9 cellular contexts compared by ENCODE assay signal in genomic region chr15:81304226-81304625, GRCh38. TPM values are rescaled to one million over a fixed set of nuclear protein-coding genes. Genes with fewer than 3 reads are reported as not detected.
DNase-seq lines count a peak whose midpoint lies in the region; ATAC-seq and TF ChIP-seq lines count a peak whose summit lies in the region.
"Had no signal": no experiment of that assay in that cellular context is flagged by ENCODE, and none has a peak within 500 bp of the region (broad histone marks: within the 10 kb centered on the region; RNA-seq: fewer than 3 reads in every experiment).

No MANE protein-coding gene starts in this region.

- TF ChIP-seq CTCF in coronary artery (IDR thresholded peaks at IDR 0.05) (no peak), osteocyte (IDR thresholded peaks at IDR 0.05) (no peak)

- H3K9me3 Mint-ChIP-seq in naive B cell = peaks cover 0 to 3% (median 0%) of the 10 kb centered on the region in 7 donors
- H3K9me3 Mint-ChIP-seq in osteocyte (ENCODE audit: unreplicated experiment) = no peaks in the 10 kb centered on the region

- H3K27me3 Mint-ChIP-seq in naive B cell = no peaks in the 10 kb centered on the region
- peaks cover 15% of the 10 kb centered on the region for H3K27me3 Mint-ChIP-seq in osteocyte (ENCODE audit: unreplicated experiment)

- H3K27ac ChIP-seq in coronary artery = peak overlapping the region; percentile 27 to 66

- H3K36me3 Mint-ChIP-seq in naive B cell = peaks cover 49 to 59% of the 10 kb centered on the region in 2 donors
- no peaks in the 10 kb centered on the region for H3K36me3 Mint-ChIP-seq in osteocyte (ENCODE audit: unreplicated experiment)

- H3K27ac Mint-ChIP-seq in naive B cell = peak overlapping the region; percentile 81 to 100 (median 99)
- no peak overlapping the region for H3K27ac Mint-ChIP-seq in osteocyte (ENCODE audit: unreplicated experiment)

- H3K4me1 Mint-ChIP-seq in naive B cell (peaks cover 61 to 92% (median 72%) of the 10 kb centered on the region in 3 donors), osteocyte (ENCODE audit: unreplicated experiment) (peaks cover 3% of the 10 kb centered on the region)

- H3K4me3 ChIP-seq in coronary artery = no peak overlapping the region

- peak in 1 of 2 donors; percentile 15 for ATAC-seq in naive B cell (ENCODE audit: low read depth in 2 of 2)
- ATAC-seq in HG02763 (IDR thresholded peaks at IDR 0.05; ENCODE audit: unreplicated experiment) = no peak

- H3K4me3 Mint-ChIP-seq in naive B cell (peak overlapping the region; percentile 85 to 100 (median 100)), osteocyte (ENCODE audit: unreplicated experiment) (no peak overlapping the region)

- DNase-seq in CD1c-positive myeloid dendritic cell (ENCODE audit: extremely low spot score) (peak; percentile 74), MV-4-11 (lab: John Stamatoyannopoulos, UW) (peak; percentile 38), coronary artery (ENCODE audit: low spot score) (no peak), naive B cell (peak; percentile 49), NCI-H2171 (lab: John Stamatoyannopoulos, UW) (no peak), osteocyte (ENCODE audit: extremely low spot score, unreplicated experiment) (no peak), DMS153 (lab: John Stamatoyannopoulos, UW) (no peak)
- DNase-seq: stimulated activated CD4-positive, alpha-beta T cell treated with anti-CD3 and anti-CD28 coated beads, Interleukin-4, amount 100 ng/mL, for 4 hours had no signal

RNA-seq across cellular contexts. Expression of gene STARD5, which starts 19.7 kb away (rescaled TPM):
- polyA plus RNA-seq in naive B cell (ENCODE audit: low read depth in 6 of 6) = 1 to 10 TPM; 5.1 to 9.6 (median 7.3) TPM
- 1.3 and 1.7 TPM in 2 replicates for total RNA-seq in osteocyte

Comparison
In these comparisons a context has a peak if more than half of its experiments do, and no peak if none do; other contexts are left out.
1. DNase-seq: peak in CD1c-positive myeloid dendritic cell (single experiment), MV-4-11 (single experiment) and naive B cell (single experiment); none in coronary artery (single experiment), NCI-H2171 (single experiment), osteocyte (single experiment) and DMS153 (single experiment).